29 cellular contexts compared by ENCODE assay signal in genomic region chr7:10138087-10138854, GRCh38.
"Had no signal": no experiment of that assay in that cellular context is flagged by ENCODE, and none has a peak within 500 bp of the region (broad histone marks: within the 10 kb centered on the region; RNA-seq: fewer than 3 reads in every experiment).

No MANE protein-coding gene starts in this region.

- H3K27ac ChIP-seq: dorsolateral prefrontal cortex, esophagus muscularis mucosa, foreskin keratinocyte, gastroesophageal sphincter, hepatocyte, testis, tibial nerve, upper lobe of right lung, uterus had no signal

- ATAC-seq: foreskin keratinocyte; gastroesophageal sphincter; left ventricle myocardium superior; naive thymus-derived CD4-positive, alpha-beta T cell; sciatic nerve; stimulated activated effector memory CD8-positive, alpha-beta T cell treated with anti-CD3 and anti-CD28 coated beads, Interleukin-12 subunit alpha, Interleukin-12 subunit beta, amount 100 ng/mL, for 72 hours; upper lobe of right lung had no signal

- H3K4me1 ChIP-seq: esophagus muscularis mucosa, foreskin keratinocyte, gastroesophageal sphincter, testis, tibial nerve, upper lobe of right lung, uterus had no signal

- H3K27me3 ChIP-seq: esophagus muscularis mucosa, foreskin keratinocyte, gastroesophageal sphincter, heart left ventricle, hepatocyte, testis, tibial nerve, upper lobe of right lung, uterus had no signal

- FAIRE-seq: endothelial cell of umbilical vein, kidney had no signal

- H3K27me3 Mint-ChIP-seq: memory B cell; naive thymus-derived CD4-positive, alpha-beta T cell had no signal

- H3K36me3 ChIP-seq: esophagus muscularis mucosa, gastroesophageal sphincter, heart left ventricle, tibial nerve, upper lobe of right lung, uterus had no signal

- H3K9me3 ChIP-seq: esophagus muscularis mucosa, gastroesophageal sphincter, heart left ventricle, testis, tibial nerve, upper lobe of right lung, uterus had no signal

- H3K36me3 Mint-ChIP-seq: memory B cell; naive thymus-derived CD4-positive, alpha-beta T cell; stimulated activated effector memory CD8-positive, alpha-beta T cell treated with anti-CD3 and anti-CD28 coated beads, Interleukin-12 subunit alpha, Interleukin-12 subunit beta, amount 100 ng/mL, for 72 hours had no signal

- H3K27ac Mint-ChIP-seq: memory B cell; nephron; stimulated activated effector memory CD8-positive, alpha-beta T cell treated with anti-CD3 and anti-CD28 coated beads, Interleukin-12 subunit alpha, Interleukin-12 subunit beta, amount 100 ng/mL, for 72 hours had no signal

- H3K79me2 ChIP-seq: hepatocyte had no signal

- H3K4me3 Mint-ChIP-seq: memory B cell; naive thymus-derived CD4-positive, alpha-beta T cell; nephron; stimulated activated effector memory CD8-positive, alpha-beta T cell treated with anti-CD3 and anti-CD28 coated beads, Interleukin-12 subunit alpha, Interleukin-12 subunit beta, amount 100 ng/mL, for 72 hours had no signal

- H3K4me2 ChIP-seq: hepatocyte had no signal

- DNase-seq: cortex of kidney; dorsolateral prefrontal cortex; effector CD8-positive, alpha-beta T cell; foreskin keratinocyte; kidney; left ventricle myocardium superior; midbrain; naive thymus-derived CD4-positive, alpha-beta T cell; nucleus accumbens; posterior cingulate gyrus; retina; stimulated activated CD4-positive, alpha-beta T cell treated with anti-CD3 and anti-CD28 coated beads, Interleukin-2, amount 100 ng/mL, for 24 hours; stimulated activated CD4-positive, alpha-beta T cell treated with anti-CD3 and anti-CD28 coated beads, Interleukin-4, amount 100 ng/mL, for 24 hours; stimulated activated naive CD4-positive, alpha-beta T cell treated with Interleukin-2 at 50 U/mL for 16 hours; substantia nigra; testis; upper lobe of right lung; uterus had no signal

- H3K4me3 ChIP-seq: dorsolateral prefrontal cortex, esophagus muscularis mucosa, gastroesophageal sphincter, heart left ventricle, hepatocyte, lung, testis, tibial nerve, upper lobe of right lung, uterus had no signal

- H2AFZ ChIP-seq: hepatocyte had no signal

- H3K4me1 Mint-ChIP-seq: memory B cell; naive thymus-derived CD4-positive, alpha-beta T cell; nephron; stimulated activated effector memory CD8-positive, alpha-beta T cell treated with anti-CD3 and anti-CD28 coated beads, Interleukin-12 subunit alpha, Interleukin-12 subunit beta, amount 100 ng/mL, for 72 hours had no signal
